9 cellular contexts compared by ENCODE assay signal in genomic region chr16:85718682-85719081, GRCh38. TPM values are rescaled to one million over a fixed set of nuclear protein-coding genes. Genes with fewer than 3 reads are reported as not detected.
DNase-seq lines count a peak whose midpoint lies in the region; ATAC-seq, FAIRE-seq and TF ChIP-seq lines count a peak whose summit lies in the region.
"Had no signal": no experiment of that assay in that cellular context is flagged by ENCODE, and none has a peak within 500 bp of the region (broad histone marks: within the 10 kb centered on the region; RNA-seq: fewer than 3 reads in every experiment).

No MANE protein-coding gene starts in this region.

- no peak for TF ChIP-seq RAD21 in HepG2 (CRISPR knock-in tag; IDR thresholded peaks at IDR 0.05)

- H3F3A ChIP-seq in GM23248 (ENCODE audit: insufficient read depth) (no peaks in the 10 kb centered on the region), PC-9 (ENCODE audit: insufficient read depth, low read depth) (peaks cover 25% of the 10 kb centered on the region; the same call in 1 of the 2 replicates)

- H3K27me3 ChIP-seq in GM23248 (replicated peaks; ENCODE audit: insufficient read depth) (no peaks in the 10 kb centered on the region), HepG2 (ENCODE audit: control insufficient read depth in 1 of 2, insufficient read depth in 2 of 2, low read length in 2 of 2) (peaks cover 5 to 37% of the 10 kb centered on the region in 2 experiments; a peak in 4 of 5 replicates), PC-9 (ENCODE audit: insufficient read depth, low read depth) (no peaks in the 10 kb centered on the region), suprapubic skin (no peaks in the 10 kb centered on the region)

- no peak overlapping the region for H3K9ac ChIP-seq in GM23248
- no peak overlapping the region for H3K9ac ChIP-seq in HepG2 (ENCODE audit: insufficient read depth, low read depth, low read length)

- no peaks in the 10 kb centered on the region for H3K9me3 Mint-ChIP-seq in WTC11
- H3K9me3 Mint-ChIP-seq: central memory CD8-positive, alpha-beta T cell had no signal

- H3K36me3 ChIP-seq in GM23248 (ENCODE audit: low read depth): no peaks in the 10 kb centered on the region
- no peaks in the 10 kb centered on the region for H3K36me3 ChIP-seq in HepG2 (replicated peaks in 1 of 2; ENCODE audit: control insufficient read depth in 1 of 2, insufficient read depth in 2 of 2, low read length in 2 of 2)
- no peaks in the 10 kb centered on the region for H3K36me3 ChIP-seq in PC-9 (ENCODE audit: low read depth)
- no peaks in the 10 kb centered on the region for H3K36me3 ChIP-seq in suprapubic skin

- H3K4me1 Mint-ChIP-seq in WTC11: peaks cover 13% of the 10 kb centered on the region
- H3K4me1 Mint-ChIP-seq: central memory CD8-positive, alpha-beta T cell had no signal

- H3K9me3 ChIP-seq in GM23248 (ENCODE audit: low read depth): no peaks in the 10 kb centered on the region
- H3K9me3 ChIP-seq in HepG2 (ENCODE audit: low read length): no peaks in the 10 kb centered on the region
- no peaks in the 10 kb centered on the region for H3K9me3 ChIP-seq in PC-9 (ENCODE audit: insufficient read depth, low read depth)
- H3K9me3 ChIP-seq in suprapubic skin: no peaks in the 10 kb centered on the region

- no peaks in the 10 kb centered on the region for H3K79me2 ChIP-seq in GM23248 (ENCODE audit: insufficient read depth)
- no peaks in the 10 kb centered on the region for H3K79me2 ChIP-seq in HepG2 (ENCODE audit: insufficient read depth, low read length)
- no peaks in the 10 kb centered on the region for H3K79me2 ChIP-seq in PC-9 (ENCODE audit: low read depth)

- H3K36me3 Mint-ChIP-seq in WTC11: no peaks in the 10 kb centered on the region

- peak; percentile 78 for TF ChIP-seq CTCF in WTC11 (IDR thresholded peaks at IDR 0.05)
- TF ChIP-seq CTCF in HepG2 (CRISPR knock-in tag; IDR thresholded peaks at IDR 0.05): peak; percentile 76
- no peak; the same call in 1 of the 2 replicates for TF ChIP-seq CTCF in PC-9 (conservative IDR thresholded peaks at IDR 0.05)
- TF ChIP-seq CTCF in suprapubic skin (IDR thresholded peaks at IDR 0.05): peak in 1 of 2 donors; percentile 23

- H3K4me1 ChIP-seq in GM23248 (ENCODE audit: insufficient read depth) (no peaks in the 10 kb centered on the region), HepG2 (ENCODE audit: insufficient read depth, low read length) (peaks cover 7% of the 10 kb centered on the region; the same call in 1 of the 2 replicates), PC-9 (replicated peaks; ENCODE audit: insufficient read depth) (peaks cover 28% of the 10 kb centered on the region), suprapubic skin (peaks cover 33% of the 10 kb centered on the region)

- CTCF ChIA-PET in WTC11 (lab: Charles Lee): interaction anchor here (0.5 to 4.1 kb wide), 20 partner anchors 9 to 516 kb away, joined by 3 to 75 read pairs (median 4); partner anchors contain the start of gene GSE1
- CTCF ChIA-PET in HepG2 (lab: Yijun Ruan, JAX; ENCODE audit: low intra/inter-chr PET ratio, low total read pairs): interaction anchor here (0.7 to 2.9 kb wide), 3 partner anchors 43 to 349 kb away, joined by 3 to 18 read pairs (median 12); no protein-coding TSS in a partner anchor
- CTCF ChIA-PET in PC-9 (lab: Charles Lee): interaction anchor here (0.5 kb wide), 1 partner anchor 59 kb away, joined by 4 read pairs; no protein-coding TSS in a partner anchor

- no peak for TF ChIP-seq EP300 in HepG2 (IDR thresholded peaks at IDR 0.05; ENCODE audit: low read depth in 2 of 2, low read length in 2 of 2)
- no peak for TF ChIP-seq EP300 in HepG2 (CRISPR knock-in tag; IDR thresholded peaks at IDR 0.05; ENCODE audit: borderline replicate concordance)
- no peak for TF ChIP-seq EP300 in suprapubic skin (IDR thresholded peaks at IDR 0.05)

- ATAC-seq in WTC11 (peak; percentile 20), HepG2 (peak; percentile 55)

- peak; percentile 10 for DNase-seq in CD1c-positive myeloid dendritic cell (ENCODE audit: extremely low spot score)
- DNase-seq in GM23248: peak; percentile 35
- DNase-seq in WTC11 (ENCODE audit: low spot score): peak; percentile 77
- peak; percentile 25 for DNase-seq in HepG2 (ENCODE audit: low spot score)
- DNase-seq in ACHN: no peak
- no peak for DNase-seq in PC-9
- DNase-seq in mesenteric fat pad (ENCODE audit: low spot score): no peak
- DNase-seq in suprapubic skin (ENCODE audit: low spot score in 2 of 2): no peak

- H3K4me2 ChIP-seq in GM23248 (ENCODE audit: unreplicated experiment) (no peak overlapping the region), HepG2 (ENCODE audit: low read depth, low read length) (no peak overlapping the region), PC-9 (no peak overlapping the region)

- peaks cover 15% of the 10 kb centered on the region for H3K27me3 Mint-ChIP-seq in WTC11 (ENCODE audit: low read depth)

- WGBS in GM23248 (ENCODE audit: low coverage in 1 of 2, low lambda C conversion rate in 2 of 2, missing lambda C conversion rate in 2 of 2), 2 experiments: 47 to 50% methylated on average over 11 of the region's 11 CpGs
- WGBS in HepG2 (ENCODE audit: low lambda C conversion rate): 16% methylated on average over 9 of the region's 11 CpGs
- 62% methylated on average over 9 of the region's 11 CpGs for WGBS in suprapubic skin

- no peak overlapping the region for H3K4me3 ChIP-seq in GM23248
- no peak overlapping the region for H3K4me3 ChIP-seq in HepG2 (replicated peaks in 1 of 3; ENCODE audit: insufficient read depth in 1 of 3, low read depth in 2 of 3, low read length in 3 of 3)
- H3K4me3 ChIP-seq in PC-9: no peak overlapping the region
- no peak overlapping the region for H3K4me3 ChIP-seq in suprapubic skin

- POLR2A ChIA-PET in WTC11 (lab: Charles Lee): no interaction called here
- POLR2A ChIA-PET in HepG2 (lab: Yijun Ruan, JAX): no interaction called here
- POLR2A ChIA-PET in PC-9 (lab: Charles Lee; ENCODE audit: unreplicated experiment): no interaction called here

- intact Hi-C loops in HepG2 (cut with micrococcal nuclease; ENCODE audit: unreplicated experiment) (loop anchor here (1.0 to 10.0 kb wide), 2 partner anchors 43 to 324 kb away; no protein-coding TSS in a partner anchor), PC-9 (cut with micrococcal nuclease; ENCODE audit: unreplicated experiment) (no loop called here)

- H3K27ac Mint-ChIP-seq in WTC11: no peak overlapping the region

- BruUV-seq in HepG2 (replicated peaks; lab: Mats Ljungman, UMichigan): no TSS peak
- no TSS peak for BruUV-seq in PC-9 (replicated peaks; lab: Mats Ljungman, UMichigan)

- no peak overlapping the region for H2AFZ ChIP-seq in GM23248
- no peak overlapping the region for H2AFZ ChIP-seq in HepG2 (ENCODE audit: low read length)
- H2AFZ ChIP-seq in PC-9: no peak overlapping the region

- peak; percentile 80 for FAIRE-seq in HepG2 (lab: Jason Lieb, UNC)

- no peak overlapping the region for H3K4me3 Mint-ChIP-seq in WTC11
- H3K4me3 Mint-ChIP-seq: central memory CD8-positive, alpha-beta T cell had no signal

- in situ Hi-C loops in GM23248 (cut with MboI) (no loop called here), HepG2 (cut with HindIII; ENCODE audit: extremely low pct_ligation_motif_present, low pct_unique_long_range_greater_than_20kb) (loop anchor here (5.0 kb wide), 1 partner anchor 61 kb away; no protein-coding TSS in a partner anchor), ACHN (cut with HindIII; ENCODE audit: low pct_ligation_motif_present, low pct_unique_long_range_greater_than_20kb, low sequenced_read_pairs) (no loop called here)

- TF ChIP-seq POLR2A in HepG2 (IDR thresholded peaks at IDR 0.05; ENCODE audit: insufficient read depth in 1 of 2, low read depth in 2 of 2, low read length in 2 of 2) (no peak), suprapubic skin (IDR thresholded peaks at IDR 0.05) (no peak)

- H4K20me1 ChIP-seq in GM23248 (ENCODE audit: insufficient read depth): no peaks in the 10 kb centered on the region
- peaks cover 3% of the 10 kb centered on the region; the same call in 1 of the 2 replicates for H4K20me1 ChIP-seq in HepG2 (ENCODE audit: insufficient read depth, low read length)
- peaks cover 19% of the 10 kb centered on the region for H4K20me1 ChIP-seq in PC-9 (ENCODE audit: insufficient read depth)

- H3K9me2 ChIP-seq in GM23248 (ENCODE audit: insufficient read depth) (no peaks in the 10 kb centered on the region), PC-9 (ENCODE audit: insufficient read depth) (no peaks in the 10 kb centered on the region)

- H3K27ac ChIP-seq in GM23248: no peak overlapping the region
- H3K27ac ChIP-seq in HepG2 (ENCODE audit: extremely low read length, insufficient read depth, low read length): no peak overlapping the region
- H3K27ac ChIP-seq in PC-9: no peak overlapping the region
- no peak overlapping the region for H3K27ac ChIP-seq in suprapubic skin

RNA-seq across cellular contexts. Expression of gene GINS2, which starts 29.9 kb away (rescaled TPM):
- total RNA-seq in GM23248 (2014; rRNA removed; shearing (Covaris generic)): 3.8 and 9.9 TPM in 2 replicates
- polyA plus RNA-seq in GM23248 (2016; fragmentation: Nextera tagmentation; extraction: Ambion mirVana) (6.5 and 8.9 TPM in 2 replicates), HepG2 (2011; rRNA removed) (7.7 and 10.6 TPM in 2 replicates)
- total RNA-seq in WTC11 (2021) (35.5 to 38.4 TPM (median 38.0 TPM) in 3 replicates), HepG2 (2016; rRNA removed; fragmentation: Illumina TruSeq; extraction: Trizol) (48.3 and 61.7 TPM in 2 replicates), PC-9 (2021) (18.4 and 20.2 TPM in 2 replicates), mesenteric fat pad (0.32 TPM), suprapubic skin (1 to 10 TPM in 3 of 4 donors, not detected in 1; 1.8 to 2.5 (median 1.9) TPM)
- 23.8 and 27.0 TPM in 2 replicates for total RNA-seq in HepG2 (2016; cell fraction: cytosol; rRNA removed; fragmentation: Illumina TruSeq; extraction: Trizol; ENCODE audit: low read depth)
- 48.0 and 66.5 TPM in 2 replicates for total RNA-seq in HepG2 (2016; cell fraction: insoluble cytoplasmic fraction; rRNA removed; fragmentation: Illumina TruSeq; extraction: Trizol)
- total RNA-seq in HepG2 (2016; cell fraction: membrane; rRNA removed; fragmentation: Illumina TruSeq; extraction: Trizol): 37.7 and 42.3 TPM in 2 replicates
- total RNA-seq in HepG2 (2016; cell fraction: nucleus; rRNA removed; fragmentation: Illumina TruSeq; extraction: Trizol): 23.1 and 24.3 TPM in 2 replicates
- 8.9 and 11.0 TPM in 2 replicates for polyA plus RNA-seq in HepG2 (2011; cell fraction: cytosol; rRNA removed)
- polyA plus RNA-seq in HepG2 (2011; cell fraction: nucleus; rRNA removed): 3.9 and 4.5 TPM in 2 replicates
- 5.7 and 16.9 TPM in 2 replicates for polyA plus RNA-seq in HepG2 (2012)
- polyA plus RNA-seq in HepG2 (2016; cell fraction: cytosol; fragmentation: Illumina TruSeq; extraction: Trizol; ENCODE audit: low read depth): 28.1 and 34.5 TPM in 2 replicates
- polyA plus RNA-seq in HepG2 (2016; cell fraction: insoluble cytoplasmic fraction; fragmentation: Illumina TruSeq; extraction: Trizol; ENCODE audit: low read depth): 76.0 and 95.5 TPM in 2 replicates
- 36.4 and 39.0 TPM in 2 replicates for polyA plus RNA-seq in HepG2 (2016; cell fraction: membrane; fragmentation: Illumina TruSeq; extraction: Trizol; ENCODE audit: low read depth)
- polyA plus RNA-seq in HepG2 (2016; cell fraction: nucleus; fragmentation: Illumina TruSeq; extraction: Trizol; ENCODE audit: insufficient read depth, low read depth): 38.9 and 39.5 TPM in 2 replicates
- polyA minus RNA-seq in HepG2 (2011; rRNA and poly(A)+ RNA removed; ENCODE audit: low replicate concordance): 7.2 and 33.6 TPM in 2 replicates
- 3.9 and 4.1 TPM in 2 replicates for polyA minus RNA-seq in HepG2 (2011; cell fraction: cytosol; rRNA and poly(A)+ RNA removed)
- 4.7 and 6.2 TPM in 2 replicates for polyA minus RNA-seq in HepG2 (2011; cell fraction: nucleus; rRNA and poly(A)+ RNA removed)

RNA-seq across cellular contexts. Expression of gene C16orf74, which starts 32.2 kb away (rescaled TPM):
- 3.8 and 13.2 TPM in 2 replicates for total RNA-seq in GM23248 (2014; rRNA removed; shearing (Covaris generic))
- polyA plus RNA-seq in GM23248 (2016; fragmentation: Nextera tagmentation; extraction: Ambion mirVana) (6.5 and 7.0 TPM in 2 replicates), HepG2 (2011; rRNA removed) (0.26 and 0.29 TPM in 2 replicates)
- total RNA-seq in WTC11 (2021) (6.3 to 8.3 TPM (median 7.9 TPM) in 3 replicates), HepG2 (2016; rRNA removed; fragmentation: Illumina TruSeq; extraction: Trizol) (0.13 TPM in 1 of 2 replicates, not detected in the other), PC-9 (2021) (44.3 and 51.6 TPM in 2 replicates), mesenteric fat pad (3.1 TPM), suprapubic skin (10 to 100 TPM; 11.0 to 13.0 (median 11.4) TPM)
- total RNA-seq in HepG2 (2016; cell fraction: cytosol; rRNA removed; fragmentation: Illumina TruSeq; extraction: Trizol; ENCODE audit: low read depth): 0.35 TPM in 1 of 2 replicates, not detected in the other
- total RNA-seq in HepG2 (2016; cell fraction: insoluble cytoplasmic fraction; rRNA removed; fragmentation: Illumina TruSeq; extraction: Trizol): not detected in 2 replicates
- total RNA-seq in HepG2 (2016; cell fraction: membrane; rRNA removed; fragmentation: Illumina TruSeq; extraction: Trizol): not detected in 2 replicates
- total RNA-seq in HepG2 (2016; cell fraction: nucleus; rRNA removed; fragmentation: Illumina TruSeq; extraction: Trizol): not detected in 2 replicates
- 0.13 and 0.28 TPM in 2 replicates for polyA plus RNA-seq in HepG2 (2011; cell fraction: cytosol; rRNA removed)
- polyA plus RNA-seq in HepG2 (2011; cell fraction: nucleus; rRNA removed): 0.16 and 0.37 TPM in 2 replicates
- not detected in 2 replicates for polyA plus RNA-seq in HepG2 (2012)
- 0.35 and 0.65 TPM in 2 replicates for polyA plus RNA-seq in HepG2 (2016; cell fraction: cytosol; fragmentation: Illumina TruSeq; extraction: Trizol; ENCODE audit: low read depth)
- polyA plus RNA-seq in HepG2 (2016; cell fraction: insoluble cytoplasmic fraction; fragmentation: Illumina TruSeq; extraction: Trizol; ENCODE audit: low read depth): not detected in 2 replicates
- polyA plus RNA-seq in HepG2 (2016; cell fraction: membrane; fragmentation: Illumina TruSeq; extraction: Trizol; ENCODE audit: low read depth): 0.33 TPM in 1 of 2 replicates, not detected in the other
- polyA plus RNA-seq in HepG2 (2016; cell fraction: nucleus; fragmentation: Illumina TruSeq; extraction: Trizol; ENCODE audit: insufficient read depth, low read depth): not detected in 2 replicates
- polyA minus RNA-seq in HepG2 (2011; rRNA and poly(A)+ RNA removed; ENCODE audit: low replicate concordance): 0.44 and 7.8 TPM in 2 replicates
- not detected in 2 replicates for polyA minus RNA-seq in HepG2 (2011; cell fraction: cytosol; rRNA and poly(A)+ RNA removed)
- not detected in 2 replicates for polyA minus RNA-seq in HepG2 (2011; cell fraction: nucleus; rRNA and poly(A)+ RNA removed)

Comparison
In these comparisons a context has a peak if more than half of its experiments do, and no peak if none do; other contexts are left out.
1. DNase-seq: peak in CD1c-positive myeloid dendritic cell (single experiment), GM23248 (single experiment), WTC11 (single experiment) and HepG2 (single experiment); none in ACHN (single experiment), PC-9 (0 of 2), mesenteric fat pad (single experiment) and suprapubic skin (0 of 2).